16 cellular contexts compared by ENCODE assay signal in genomic region chr6:14912226-14912625, GRCh38.
"Had no signal": no experiment of that assay in that cellular context is flagged by ENCODE, and none has a peak within 500 bp of the region (broad histone marks: within the 10 kb centered on the region; RNA-seq: fewer than 3 reads in every experiment).

No MANE protein-coding gene starts in this region.

- H3K27ac ChIP-seq: VCaP had no signal

- H3K4me3 ChIP-seq: mucosa of descending colon, upper lobe of right lung had no signal

- H3K27me3 Mint-ChIP-seq: central memory CD8-positive, alpha-beta T cell; effector memory CD8-positive, alpha-beta T cell; stimulated activated naive CD8-positive, alpha-beta T cell treated with anti-CD3 and anti-CD28 coated beads, Interleukin-15, Interleukin-2, amounts not matched to agents 100 ng/mL and 50 ng/mL, for 24 hours had no signal

- H3K4me3 Mint-ChIP-seq: brain; effector memory CD8-positive, alpha-beta T cell; natural killer cell; stimulated activated naive CD8-positive, alpha-beta T cell treated with anti-CD3 and anti-CD28 coated beads, Interleukin-15, Interleukin-2, amounts not matched to agents 100 ng/mL and 50 ng/mL, for 24 hours had no signal

- H3K36me3 Mint-ChIP-seq: brain had no signal

- H3K9me3 ChIP-seq: mucosa of descending colon, upper lobe of right lung had no signal

- DNase-seq: activated CD4-positive, alpha-beta T cell treated with anti-CD3 and anti-CD28 coated beads for 48 hours; activated naive CD4-positive, alpha-beta T cell treated with anti-CD3 and anti-CD28 coated beads, Interleukin-2, amount 50 U/mL, for 16 hours; amniotic stem cell; effector memory CD8-positive, alpha-beta T cell; immature natural killer cell; mucosa of descending colon; natural killer cell; stimulated activated CD4-positive, alpha-beta T cell treated with anti-CD3 and anti-CD28 coated beads, Interleukin-4, amount 100 ng/mL, for 1 hour; stimulated activated CD8-positive, alpha-beta memory T cell treated with anti-CD3 and anti-CD28 coated beads, Interleukin-4, amount 100 ng/mL, for 48 hours; T1000; upper lobe of right lung had no signal

- H3K9me3 Mint-ChIP-seq: central memory CD8-positive, alpha-beta T cell; effector memory CD8-positive, alpha-beta T cell; immature natural killer cell had no signal

- H3K36me3 ChIP-seq: upper lobe of right lung had no signal

- H3K27ac Mint-ChIP-seq: activated T-helper 2 cell treated with anti-CD3 and anti-CD28 coated beads, Interferon-gamma antibody, Interleukin-2, Interleukin-4, amounts not matched to agents 10 μg/mL and 5 μg/mL and 100 μg/mL, durations not matched to agents 14 hours and 24 hours and 36 hours; brain; effector memory CD8-positive, alpha-beta T cell; immature natural killer cell; stimulated activated naive CD8-positive, alpha-beta T cell treated with anti-CD3 and anti-CD28 coated beads, Interleukin-15, Interleukin-2, amounts not matched to agents 100 ng/mL and 50 ng/mL, for 24 hours had no signal

- H3K27me3 ChIP-seq: upper lobe of right lung had no signal
